ENCODE assay signal across 13 cellular contexts in genomic region chr14:52547526-52547925, GRCh38.
"Had no signal": no experiment of that assay in that cellular context is flagged by ENCODE, and none has a peak within 500 bp of the region (broad histone marks: within the 10 kb centered on the region; RNA-seq: fewer than 3 reads in every experiment).

No MANE protein-coding gene starts in this region.

- H3K4me3 Mint-ChIP-seq: activated CD4-positive, alpha-beta memory T cell treated with anti-CD3 and anti-CD28 coated beads, Interleukin-2, amount 10 ng/mL, durations not matched to agents 7 days and 5 days; activated naive CD4-positive, alpha-beta T cell treated with anti-CD3 and anti-CD28 coated beads, Interleukin-2, amount 10 ng/mL, durations not matched to agents 7 days and 5 days; nephron progenitor cell; stimulated activated naive CD8-positive, alpha-beta T cell treated with anti-CD3 and anti-CD28 coated beads, Interleukin-15, amount 100 ng/mL, for 72 hours had no signal

- DNase-seq: activated CD4-positive, alpha-beta memory T cell treated with anti-CD3 and anti-CD28 coated beads, Interleukin-2, amount 10 ng/mL, durations not matched to agents 7 days and 5 days; activated naive CD4-positive, alpha-beta T cell treated with anti-CD3 and anti-CD28 coated beads, Interleukin-2, amount 10 ng/mL, durations not matched to agents 7 days and 5 days; cortex of kidney; effector CD8-positive, alpha-beta T cell; left ventricle myocardium superior; mesenchymal stem cell; nephron progenitor cell; stimulated activated CD4-positive, alpha-beta T cell treated with anti-CD3 and anti-CD28 coated beads, Interleukin-4, amount 100 ng/mL, for 1 hour; stimulated activated naive CD8-positive, alpha-beta T cell treated with anti-CD3 and anti-CD28 coated beads, Interleukin-15, amount 100 ng/mL, for 72 hours had no signal

- H3K27me3 ChIP-seq: cardiac muscle cell, gastroesophageal sphincter, hepatocyte, vagina had no signal

- H3K27ac ChIP-seq: cardiac muscle cell, gastroesophageal sphincter, hepatocyte, vagina had no signal

- H2AFZ ChIP-seq: hepatocyte had no signal

- H3K4me2 ChIP-seq: hepatocyte had no signal

- H3K27ac Mint-ChIP-seq: activated CD4-positive, alpha-beta memory T cell treated with anti-CD3 and anti-CD28 coated beads, Interleukin-2, amount 10 ng/mL, durations not matched to agents 7 days and 5 days; activated naive CD4-positive, alpha-beta T cell treated with anti-CD3 and anti-CD28 coated beads, Interleukin-2, amount 10 ng/mL, durations not matched to agents 7 days and 5 days had no signal

- H3K9me3 Mint-ChIP-seq: activated CD4-positive, alpha-beta memory T cell treated with anti-CD3 and anti-CD28 coated beads, Interleukin-2, amount 10 ng/mL, durations not matched to agents 7 days and 5 days; activated naive CD4-positive, alpha-beta T cell treated with anti-CD3 and anti-CD28 coated beads, Interleukin-2, amount 10 ng/mL, durations not matched to agents 7 days and 5 days; stimulated activated naive CD8-positive, alpha-beta T cell treated with anti-CD3 and anti-CD28 coated beads, Interleukin-15, amount 100 ng/mL, for 72 hours had no signal

- H3K27me3 Mint-ChIP-seq: activated CD4-positive, alpha-beta memory T cell treated with anti-CD3 and anti-CD28 coated beads, Interleukin-2, amount 10 ng/mL, durations not matched to agents 7 days and 5 days; activated naive CD4-positive, alpha-beta T cell treated with anti-CD3 and anti-CD28 coated beads, Interleukin-2, amount 10 ng/mL, durations not matched to agents 7 days and 5 days; stimulated activated naive CD8-positive, alpha-beta T cell treated with anti-CD3 and anti-CD28 coated beads, Interleukin-15, amount 100 ng/mL, for 72 hours had no signal

- H3K9me3 ChIP-seq: gastroesophageal sphincter, vagina had no signal

- H3K36me3 ChIP-seq: cardiac muscle cell, gastroesophageal sphincter, vagina had no signal

- ATAC-seq: gastroesophageal sphincter; left ventricle myocardium superior; stimulated activated naive CD8-positive, alpha-beta T cell treated with anti-CD3 and anti-CD28 coated beads, Interleukin-15, amount 100 ng/mL, for 72 hours had no signal

- H3K4me3 ChIP-seq: cardiac muscle cell, gastroesophageal sphincter, hepatocyte, vagina had no signal
